Comparison of ENCODE assay signal across 8 cellular contexts in the genomic region with DNA sequence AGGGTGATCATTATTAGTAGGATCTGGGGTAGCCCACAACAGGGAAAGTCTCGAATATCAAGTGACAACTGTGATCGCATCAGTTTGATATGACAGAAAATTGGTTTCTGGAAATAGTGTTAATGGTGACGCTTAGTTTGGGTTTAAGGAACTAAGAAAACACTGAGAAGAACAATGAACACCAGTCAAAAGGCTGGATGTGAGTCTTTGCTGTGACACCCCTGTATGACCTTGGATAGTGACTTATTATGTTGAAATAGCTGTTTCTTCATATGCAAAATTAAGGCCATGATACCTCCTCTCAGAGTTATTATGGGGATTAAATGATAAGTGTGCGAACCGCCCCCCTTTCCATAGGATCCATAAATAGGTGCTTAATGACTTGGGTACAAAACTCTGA. TPM values are rescaled to one million over a fixed set of nuclear protein-coding genes. Genes with fewer than 3 reads are reported as not detected.
DNase-seq lines count a peak whose midpoint lies in the region; ATAC-seq, FAIRE-seq and TF ChIP-seq lines count a peak whose summit lies in the region.

No MANE protein-coding gene starts in this region.

- FAIRE-seq in A549 (lab: Jason Lieb, UNC), result no peak
- FAIRE-seq in astrocyte (lab: Jason Lieb, UNC), result no peak

- H3K4me1 Mint-ChIP-seq in HFFc6 (ENCODE audit: low read depth) (peaks cover 47% of the 10 kb centered on the region), astrocyte (ENCODE audit: low read depth, unreplicated experiment) (peaks cover 24% of the 10 kb centered on the region)

- no peak overlapping the region for H2BK5ac ChIP-seq in mesenchymal stem cell (ENCODE audit: low read depth, low read length, poor library complexity, severe bottlenecking)

- no peak overlapping the region for H4K8ac ChIP-seq in mesenchymal stem cell (ENCODE audit: low read length)

- peak overlapping the region; percentile 95 for H3K4me3 Mint-ChIP-seq in HFFc6
- H3K4me3 Mint-ChIP-seq in astrocyte (ENCODE audit: unreplicated experiment), result peak overlapping the region; percentile 92

- CTCF ChIA-PET in A549 (lab: Yijun Ruan, JAX), result interaction anchor here (1.0 to 1.8 kb wide), 2 partner anchors 26 to 34 kb away, joined by 3 to 6 read pairs; no protein-coding TSS in a partner anchor

- H2BK15ac ChIP-seq in mesenchymal stem cell (ENCODE audit: low read depth, poor library complexity, severe bottlenecking), result no peak overlapping the region

- TF ChIP-seq POLR2A in A549 (IDR thresholded peaks at IDR 0.05; ENCODE audit: low read length), result no peak

- TF ChIP-seq EP300 in A549 (IDR thresholded peaks at IDR 0.05), result no peak

- no peak overlapping the region for H4K91ac ChIP-seq in mesenchymal stem cell (ENCODE audit: low read length)

- H2AFZ ChIP-seq in astrocyte (ENCODE audit: low read depth, low read length), result peak overlapping the region; percentile 72
- no peak overlapping the region for H2AFZ ChIP-seq in mesenchymal stem cell (ENCODE audit: low read depth, low read length)

- no peak overlapping the region for H3K14ac ChIP-seq in mesenchymal stem cell (ENCODE audit: low read length in 2 of 2)

- H3K4me3 ChIP-seq in A549 (peak overlapping the region; percentile 85), astrocyte (ENCODE audit: insufficient read depth, low read depth, low read length) (peak overlapping the region; percentile 99), mesenchymal stem cell (ENCODE audit: insufficient read depth in 1 of 2, low read depth in 1 of 2, low read length in 2 of 2) (peak overlapping the region in 1 of 2 experiments; percentile 99)

- no peak for ATAC-seq in A549
- no peak for ATAC-seq in HG03460 (IDR thresholded peaks at IDR 0.05; ENCODE audit: unreplicated experiment)

- H3K9ac ChIP-seq in astrocyte (ENCODE audit: low read length) (peak overlapping the region; percentile 95), mesenchymal stem cell (ENCODE audit: low read length) (peak overlapping the region; percentile 96)

- H3K4me1 ChIP-seq in A549 (peaks cover 42% of the 10 kb centered on the region; the same call in 2 of the 3 replicates), astrocyte (ENCODE audit: insufficient read depth, low read length) (peaks cover 13% of the 10 kb centered on the region), mesenchymal stem cell (ENCODE audit: control insufficient read depth, insufficient read depth, low read depth, low read length) (peaks cover 2% of the 10 kb centered on the region)

- H3K27ac Mint-ChIP-seq in HFFc6 (peak overlapping the region; percentile 85), astrocyte (ENCODE audit: unreplicated experiment) (peak overlapping the region; percentile 84)

- H3K27ac ChIP-seq in A549, result peak overlapping the region; percentile 89 to 96
- H3K27ac ChIP-seq in astrocyte (ENCODE audit: low read depth, low read length), result peak overlapping the region; percentile 85
- no peak overlapping the region for H3K27ac ChIP-seq in mesenchymal stem cell (ENCODE audit: low read length, poor library complexity, severe bottlenecking)

- POLR2A ChIA-PET in A549 (lab: Yijun Ruan, JAX), result interaction anchor here (0.6 to 3.4 kb wide), 10 partner anchors 9 to 747 kb away, joined by 3 to 37 read pairs (median 4); partner anchors contain the start of genes HSDL2, PTGR1, UGCG and ZNF483

- H3K36me3 ChIP-seq in astrocyte (ENCODE audit: insufficient read depth, low read length) (no peaks in the 10 kb centered on the region), mesenchymal stem cell (ENCODE audit: control insufficient read depth in 1 of 2, insufficient read depth in 2 of 2, low read depth in 1 of 2, low read length in 2 of 2) (no peaks in the 10 kb centered on the region)

- H3K4me2 ChIP-seq in A549 (peak overlapping the region; percentile 90), astrocyte (ENCODE audit: low read length) (peak overlapping the region; percentile 88), mesenchymal stem cell (ENCODE audit: low read length, poor library complexity, severe bottlenecking) (peak overlapping the region; percentile 84)

- WGBS in A549 (ENCODE audit: missing lambda C conversion rate), result 26% methylated on average over 5 of the region's 5 CpGs
- 56% methylated on average over 5 of the region's 5 CpGs for WGBS in mesenchymal stem cell

- H3K18ac ChIP-seq in mesenchymal stem cell (ENCODE audit: low read depth in 1 of 2, low read length in 2 of 2), result peak overlapping the region in 1 of 2 experiments; percentile 75

- no peak overlapping the region for H2BK12ac ChIP-seq in mesenchymal stem cell (ENCODE audit: low read length in 2 of 2)

- H3K79me2 ChIP-seq in astrocyte (ENCODE audit: insufficient read depth, low read length), result peaks cover 58% of the 10 kb centered on the region

- no peak overlapping the region for H3K4ac ChIP-seq in mesenchymal stem cell (ENCODE audit: low read depth in 1 of 2, low read length in 2 of 2)

- H4K20me1 ChIP-seq in astrocyte (ENCODE audit: insufficient read depth, low read length), result peaks cover 52% of the 10 kb centered on the region

- no peak for TF ChIP-seq CTCF in A549 (IDR thresholded peaks at IDR 0.05)
- no peak for TF ChIP-seq CTCF in HFFc6 (IDR thresholded peaks at IDR 0.05)
- TF ChIP-seq CTCF in astrocyte (IDR thresholded peaks at IDR 0.05; ENCODE audit: insufficient read depth, low read depth, low read length), result no peak

- H3K36me3 Mint-ChIP-seq in HFFc6 (ENCODE audit: low read depth) (peaks cover 28% of the 10 kb centered on the region), astrocyte (ENCODE audit: low read depth, unreplicated experiment) (no peaks in the 10 kb centered on the region)

- no peaks in the 10 kb centered on the region for H3K27me3 Mint-ChIP-seq in HFFc6 (ENCODE audit: insufficient read depth)
- H3K27me3 Mint-ChIP-seq in astrocyte (ENCODE audit: low read depth, unreplicated experiment), result no peaks in the 10 kb centered on the region

- peaks cover 4% of the 10 kb centered on the region for H3K79me1 ChIP-seq in mesenchymal stem cell (replicated peaks; ENCODE audit: low read length, poor library complexity, severe bottlenecking)

- no peak for TF ChIP-seq RAD21 in A549 (conservative IDR thresholded peaks at IDR 0.05 in 1 of 2, IDR thresholded peaks at IDR 0.05 in 1 of 2)

- no peaks in the 10 kb centered on the region for H3K9me3 Mint-ChIP-seq in HFFc6
- H3K9me3 Mint-ChIP-seq in astrocyte (ENCODE audit: unreplicated experiment), result no peaks in the 10 kb centered on the region

- no peak overlapping the region for H2AK5ac ChIP-seq in mesenchymal stem cell (ENCODE audit: low read length, severe bottlenecking)

- no peak for DNase-seq in A549 (ENCODE audit: low read depth in 1 of 2, low spot score in 1 of 2)
- no peak for DNase-seq in HFFc6
- DNase-seq in astrocyte (ENCODE audit: low read depth), result no peak
- peak; percentile 24 for DNase-seq in mesenchymal stem cell
- DNase-seq in NCI-H774 (lab: John Stamatoyannopoulos, UW), result no peak
- no peak for DNase-seq in epidermal melanocyte (ENCODE audit: insufficient read length, low spot score)
- no peak for DNase-seq in stimulated activated CD4-positive, alpha-beta T cell treated with anti-CD3 and anti-CD28 coated beads, Interleukin-12 subunit alpha, Interleukin-12 subunit beta, amount 100 ng/mL, for 4 hours

- H3K9me3 ChIP-seq in A549 (no peaks in the 10 kb centered on the region), astrocyte (ENCODE audit: insufficient read depth, low read depth, low read length) (no peaks in the 10 kb centered on the region), mesenchymal stem cell (ENCODE audit: control insufficient read depth, low read length) (no peaks in the 10 kb centered on the region)

- no peak overlapping the region for H3K23ac ChIP-seq in mesenchymal stem cell (ENCODE audit: low read length in 2 of 2)

- no peaks in the 10 kb centered on the region for H3K27me3 ChIP-seq in astrocyte (ENCODE audit: insufficient read depth, low read length)
- H3K27me3 ChIP-seq in mesenchymal stem cell (ENCODE audit: control insufficient read depth in 1 of 2, insufficient read depth in 1 of 2, low read length in 2 of 2), result no peaks in the 10 kb centered on the region

- no peak overlapping the region for H2BK120ac ChIP-seq in mesenchymal stem cell (ENCODE audit: low read depth, low read length)

TF ChIP-seq in A549, 52 proteins besides CTCF, POLR2A, EP300 and RAD21 (continues in another document):
- no peak for TF ChIP-seq HEYL (CRISPR knock-in tag; IDR thresholded peaks at IDR 0.05)
- TF ChIP-seq PHF8 (IDR thresholded peaks at IDR 0.05; ENCODE audit: borderline replicate concordance, low read depth), result no peak
- TF ChIP-seq RCOR1 (IDR thresholded peaks at IDR 0.05; ENCODE audit: low read depth, low read length), result no peak
- TF ChIP-seq NPAS2 (CRISPR knock-in tag; IDR thresholded peaks at IDR 0.05; ENCODE audit: borderline replicate concordance), result no peak

RNA-seq across cellular contexts. Expression of gene DNAJC25, which starts 0.9 kb away (rescaled TPM):
- polyA plus RNA-seq in A549 (2011; rRNA removed) (8.4 and 12.1 TPM in 2 replicates), A549 (2017; fragmentation: RNase III; extraction: RNeasy Plus Mini Kit Qiagen cat#74134 plus additional on column Dnase treatment) (8.4 to 8.6 TPM (median 8.5 TPM) in 3 replicates)
- polyA plus RNA-seq in A549 (2012; cell fraction: cytosol; rRNA removed), result 4.3 and 4.4 TPM in 2 replicates
- polyA plus RNA-seq in A549 (2012; cell fraction: nucleus; rRNA removed), result 3.0 and 3.9 TPM in 2 replicates
- polyA minus RNA-seq in A549 (2011; rRNA and poly(A)+ RNA removed), result 1.4 and 1.6 TPM in 2 replicates
- total RNA-seq in HFFc6 (2021; fragmentation: NEBNext Ultra II Directional; extraction: Animal tissue kit (Norgen Biotek cat#: 25700)), result 10 to 100 TPM in 4 of 6 experiments, 1 to 10 TPM in 2; 9.6 to 11.5 (median 10.3) TPM
- 11.6 and 12.2 TPM in 2 replicates for total RNA-seq in astrocyte
- polyA plus RNA-seq in mesenchymal stem cell (2013, experiment 1 of 2), result 10.9 TPM
- 11.0 TPM for polyA plus RNA-seq in mesenchymal stem cell (2013, experiment 2 of 2)

RNA-seq across cellular contexts. Expression of gene GNG10, which starts 29.4 kb away (rescaled TPM):
- 80.1 and 102 TPM in 2 replicates for polyA plus RNA-seq in A549 (2011; rRNA removed)
- 43.4 and 46.5 TPM in 2 replicates for polyA plus RNA-seq in A549 (2012; cell fraction: cytosol; rRNA removed)
- 13.7 and 22.8 TPM in 2 replicates for polyA plus RNA-seq in A549 (2012; cell fraction: nucleus; rRNA removed)
- polyA plus RNA-seq in A549 (2017; fragmentation: RNase III; extraction: RNeasy Plus Mini Kit Qiagen cat#74134 plus additional on column Dnase treatment), result 57.9 to 70.8 TPM (median 64.5 TPM) in 3 replicates
- polyA minus RNA-seq in A549 (2011; rRNA and poly(A)+ RNA removed), result 9.4 and 11.0 TPM in 2 replicates
- total RNA-seq in HFFc6 (2021; fragmentation: NEBNext Ultra II Directional; extraction: Animal tissue kit (Norgen Biotek cat#: 25700)), result 10 to 100 TPM; 60.5 to 72.7 (median 66.0) TPM
- total RNA-seq in astrocyte, result 29.4 and 29.6 TPM in 2 replicates
- polyA plus RNA-seq in mesenchymal stem cell (2013, experiment 1 of 2), result 56.0 TPM
- polyA plus RNA-seq in mesenchymal stem cell (2013, experiment 2 of 2), result 59.4 TPM

RNA-seq across cellular contexts. Expression of gene PTGR1, which starts 32.6 kb away (rescaled TPM):
- polyA plus RNA-seq in A549 (2011; rRNA removed) (563 and 672 TPM in 2 replicates), A549 (2017; fragmentation: RNase III; extraction: RNeasy Plus Mini Kit Qiagen cat#74134 plus additional on column Dnase treatment) (494 to 552 TPM (median 495 TPM) in 3 replicates)
- polyA plus RNA-seq in A549 (2012; cell fraction: cytosol; rRNA removed), result 218 and 220 TPM in 2 replicates
- polyA plus RNA-seq in A549 (2012; cell fraction: nucleus; rRNA removed), result 70.5 and 156 TPM in 2 replicates
- 221 and 291 TPM in 2 replicates for polyA minus RNA-seq in A549 (2011; rRNA and poly(A)+ RNA removed)
- total RNA-seq in HFFc6 (2021; fragmentation: NEBNext Ultra II Directional; extraction: Animal tissue kit (Norgen Biotek cat#: 25700)), result 10 to 100 TPM; 50.3 to 86.6 (median 82.4) TPM
- total RNA-seq in astrocyte, result 36.9 and 43.5 TPM in 2 replicates
- 48.4 TPM for polyA plus RNA-seq in mesenchymal stem cell (2013, experiment 1 of 2)
- 49.3 TPM for polyA plus RNA-seq in mesenchymal stem cell (2013, experiment 2 of 2)
